In the genomic region with DNA sequence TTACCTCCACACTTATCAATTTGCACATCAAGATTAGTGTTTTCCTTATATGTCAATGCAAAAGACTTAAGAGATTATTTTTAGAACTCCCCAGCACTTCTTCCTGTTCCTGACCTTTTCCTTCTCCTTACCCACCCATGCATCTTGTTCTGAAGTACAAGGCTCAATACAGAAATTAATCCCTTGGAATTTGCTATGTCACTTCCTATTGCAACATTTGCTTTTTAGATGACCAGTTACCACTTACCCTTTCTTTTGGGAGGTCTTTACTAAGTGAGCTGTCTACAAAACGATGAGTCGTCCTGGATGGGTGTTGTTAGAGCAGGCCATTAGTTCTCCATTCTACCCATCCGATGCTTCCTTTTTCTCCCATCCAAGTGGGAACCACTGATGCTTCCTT, we compare ENCODE assay signal across 14 cellular contexts.
DNase-seq lines count a peak whose midpoint lies in the region; ATAC-seq and TF ChIP-seq lines count a peak whose summit lies in the region.
"Had no signal": no experiment of that assay in that cellular context is flagged by ENCODE, and none has a peak within 500 bp of the region (broad histone marks: within the 10 kb centered on the region; RNA-seq: fewer than 3 reads in every experiment).

No MANE protein-coding gene starts in this region.

- peaks cover 18% of the 10 kb centered on the region for H3K4me1 ChIP-seq in IMR-90 (ENCODE audit: control insufficient read depth, insufficient read depth, low read length)
- H3K4me1 ChIP-seq in Peyer's patch: no peaks in the 10 kb centered on the region
- H3K4me1 ChIP-seq in colonic mucosa: no peaks in the 10 kb centered on the region

- peak overlapping the region; percentile 80; the same call in 1 of the 2 replicates for H4K5ac ChIP-seq in IMR-90 (ENCODE audit: low read depth, low read length)

- no peak for TF ChIP-seq CTCF in AG10803 (conservative IDR thresholded peaks at IDR 0.05; ENCODE audit: low read length)
- TF ChIP-seq CTCF in IMR-90 (conservative IDR thresholded peaks at IDR 0.05; ENCODE audit: low read depth, low read length): no peak
- TF ChIP-seq CTCF in Peyer's patch (IDR thresholded peaks at IDR 0.05): no peak
- no peak for TF ChIP-seq CTCF in colonic mucosa (IDR thresholded peaks at IDR 0.05)

- TF ChIP-seq POLR2A in IMR-90 (IDR thresholded peaks at IDR 0.05; ENCODE audit: low read depth, low read length): no peak
- TF ChIP-seq POLR2A in Peyer's patch (IDR thresholded peaks at IDR 0.05): no peak

- peak overlapping the region; percentile 88; the same call in 1 of the 2 replicates for H2AK5ac ChIP-seq in IMR-90 (ENCODE audit: low read depth, low read length)

- H3K36me3 ChIP-seq in IMR-90 (ENCODE audit: control insufficient read depth, insufficient read depth, low read length) (no peaks in the 10 kb centered on the region), Peyer's patch (no peaks in the 10 kb centered on the region), colonic mucosa (no peaks in the 10 kb centered on the region)

- no peak overlapping the region for H3K14ac ChIP-seq in IMR-90 (replicated peaks; ENCODE audit: low read depth, low read length)

- peak overlapping the region; percentile 83; the same call in 1 of the 2 replicates for H2BK20ac ChIP-seq in IMR-90 (ENCODE audit: low read depth, low read length)

- H2AFZ ChIP-seq in IMR-90 (replicated peaks; ENCODE audit: low read length, poor library complexity): no peak overlapping the region

- H3K9me3 ChIP-seq in IMR-90 (ENCODE audit: control insufficient read depth, insufficient read depth, low read length) (no peaks in the 10 kb centered on the region), Peyer's patch (no peaks in the 10 kb centered on the region), colonic mucosa (no peaks in the 10 kb centered on the region)

- H3K27me3 ChIP-seq in IMR-90 (ENCODE audit: control insufficient read depth, insufficient read depth, low read length) (no peaks in the 10 kb centered on the region), Peyer's patch (no peaks in the 10 kb centered on the region), colonic mucosa (no peaks in the 10 kb centered on the region)

- H3K4me3 ChIP-seq in AG10803 (ENCODE audit: low read length): no peak overlapping the region
- no peak overlapping the region for H3K4me3 ChIP-seq in IMR-90 (ENCODE audit: insufficient read depth, low read depth, low read length)
- H3K4me3 ChIP-seq in Peyer's patch: no peak overlapping the region
- H3K4me3 ChIP-seq in colonic mucosa: no peak overlapping the region

- POLR2A ChIA-PET in IMR-90 (lab: Charles Lee; ENCODE audit: unreplicated experiment): no interaction called here

- intact Hi-C loops in IMR-90 (cut with micrococcal nuclease) (loop anchor here (2.0 to 5.0 kb wide), 3 partner anchors 20 to 121 kb away; no protein-coding TSS in a partner anchor), colonic mucosa (cut with DNase I) (no loop called here)

- peak overlapping the region; percentile 45; the same call in 1 of the 2 replicates for H3K4me2 ChIP-seq in IMR-90 (ENCODE audit: low read depth, low read length)

- TF ChIP-seq RAD21 in IMR-90 (IDR thresholded peaks at IDR 0.05; ENCODE audit: low read length): no peak

- peak overlapping the region; percentile 20 to 85 for H4K8ac ChIP-seq in IMR-90 (ENCODE audit: low read depth in 2 of 2, low read length in 2 of 2)

- H3K56ac ChIP-seq in IMR-90 (ENCODE audit: extremely low read depth, insufficient read depth, low read length): no peak overlapping the region

- no peak overlapping the region for H3K9ac ChIP-seq in IMR-90 (ENCODE audit: low read depth, low read length)
- no peak overlapping the region for H3K9ac ChIP-seq in colonic mucosa (ENCODE audit: low read depth in 2 of 2, low read length in 2 of 2)

- no TSS peak for BruUV-seq in IMR-90 (replicated peaks; lab: Mats Ljungman, UMichigan)

- H4K20me1 ChIP-seq in IMR-90 (ENCODE audit: insufficient read depth, low read length): no peaks in the 10 kb centered on the region

- peaks cover 8% of the 10 kb centered on the region for H3K9me1 ChIP-seq in IMR-90 (ENCODE audit: insufficient read depth, low read length)

- no peak overlapping the region for H2AK9ac ChIP-seq in IMR-90 (replicated peaks; ENCODE audit: low read depth, low read length, poor library complexity)

- H3K4ac ChIP-seq in IMR-90 (ENCODE audit: low read depth, low read length): peak overlapping the region; percentile 74; the same call in 1 of the 2 replicates

- WGBS in IMR-90 (ENCODE audit: extremely low coverage in 2 of 2, insufficient read length in 1 of 2), 2 experiments: no CpG with 5 or more reads among the region's 3 CpGs

- H3K27ac ChIP-seq in IMR-90 (ENCODE audit: insufficient read depth, low read length): 0 out of 2 replicates have a peak overlapping the region, but pooled peaks have one; percentile 23
- H3K27ac ChIP-seq in Peyer's patch: no peak overlapping the region
- no peak overlapping the region for H3K27ac ChIP-seq in colonic mucosa

- H2BK15ac ChIP-seq in IMR-90 (ENCODE audit: low read depth, low read length): peak overlapping the region; percentile 26; the same call in 1 of the 3 replicates

- H3K23ac ChIP-seq in IMR-90 (ENCODE audit: low read depth, low read length): peak overlapping the region; percentile 59; the same call in 1 of the 2 replicates

- DNase-seq in AG10803 (ENCODE audit: low read depth): peak; percentile 87
- peak; percentile 94 for DNase-seq in IMR-90
- DNase-seq in amniotic epithelial cell (ENCODE audit: low read depth): peak; percentile 95
- DNase-seq in kidney glomerular epithelial cell (lab: John Stamatoyannopoulos, UW): peak; percentile 50
- DNase-seq in Peyer's patch: no peak
- DNase-seq in activated CD4-positive, alpha-beta T cell treated with anti-CD3 and anti-CD28 coated beads for 48 hours: no peak
- DNase-seq in colonic mucosa: no peak
- DNase-seq: activated CD4-positive, alpha-beta T cell treated with anti-CD3 and anti-CD28 coated beads, Interleukin-2, amount 10 ng/mL, durations not matched to agents 24 days and 14 days; effector CD8-positive, alpha-beta T cell; SHP77 had no signal

- H3K79me1 ChIP-seq in IMR-90 (ENCODE audit: low read depth in 1 of 2, low read length in 2 of 2): peaks cover 21 to 44% of the 10 kb centered on the region in 2 experiments

- ATAC-seq in IMR-90 (ENCODE audit: low read depth): peak; percentile 58
- no peak for ATAC-seq in GM19395 (IDR thresholded peaks at IDR 0.05; ENCODE audit: unreplicated experiment)
- ATAC-seq: activated naive CD4-positive, alpha-beta T cell treated with anti-CD3 and anti-CD28 coated beads, Interleukin-2, amount 50 U/mL, for 72 hours; natural killer cell treated with Interleukin-12 subunit alpha and Interleukin-12 subunit beta and Interleukin-15 and Interleukin-18, amount 100 ng/mL, for 72 hours; stimulated activated memory B cell treated with anti-CD40 and anti-IgM and Interleukin-4, amounts not matched to agents 10 μg/mL and 1 μg/mL and 100 μg/mL, for 72 hours had no signal

- in situ Hi-C loops in IMR-90 (cut with MboI; ENCODE audit: low sequenced_read_pairs): no loop called here

- H4K91ac ChIP-seq in IMR-90 (ENCODE audit: insufficient read depth, low read depth, low read length): no peak overlapping the region

- peak overlapping the region; percentile 91 for H2BK5ac ChIP-seq in IMR-90 (ENCODE audit: low read depth, low read length, poor library complexity, severe bottlenecking)

- CTCF ChIA-PET in IMR-90 (lab: Yijun Ruan, JAX): no interaction called here

- dilution Hi-C loops in IMR-90 (cut with HindIII; ENCODE audit: low sequenced_read_pairs, unreplicated experiment): no loop called here

- H2BK120ac ChIP-seq in IMR-90 (ENCODE audit: low read depth, low read length): peak overlapping the region; percentile 89

- peak overlapping the region; percentile 90; the same call in 1 of the 2 replicates for H3K18ac ChIP-seq in IMR-90 (ENCODE audit: low read depth, low read length)

TF ChIP-seq in IMR-90, 13 proteins besides CTCF, POLR2A, EP300 and RAD21:
- no peak for TF ChIP-seq CHD1 (IDR thresholded peaks at IDR 0.05; ENCODE audit: low read depth, low read length)
- TF ChIP-seq CEBPB (IDR thresholded peaks at IDR 0.05; ENCODE audit: low read depth, low read length): peak; percentile 95
- no peak for TF ChIP-seq SMC3 (IDR thresholded peaks at IDR 0.05; ENCODE audit: low read depth, low read length)
- TF ChIP-seq, protein P1, sequence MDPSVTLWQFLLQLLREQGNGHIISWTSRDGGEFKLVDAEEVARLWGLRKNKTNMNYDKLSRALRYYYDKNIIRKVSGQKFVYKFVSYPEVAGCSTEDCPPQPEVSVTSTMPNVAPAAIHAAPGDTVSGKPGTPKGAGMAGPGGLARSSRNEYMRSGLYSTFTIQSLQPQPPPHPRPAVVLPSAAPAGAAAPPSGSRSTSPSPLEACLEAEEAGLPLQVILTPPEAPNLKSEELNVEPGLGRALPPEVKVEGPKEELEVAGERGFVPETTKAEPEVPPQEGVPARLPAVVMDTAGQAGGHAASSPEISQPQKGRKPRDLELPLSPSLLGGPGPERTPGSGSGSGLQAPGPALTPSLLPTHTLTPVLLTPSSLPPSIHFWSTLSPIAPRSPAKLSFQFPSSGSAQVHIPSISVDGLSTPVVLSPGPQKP (IDR thresholded peaks at IDR 0.05; ENCODE audit: borderline replicate concordance, low read depth, low read length): no peak
- peak; percentile 86 for TF ChIP-seq FOS (IDR thresholded peaks at IDR 0.05; ENCODE audit: low read depth, low read length)
- TF ChIP-seq, protein P2, sequence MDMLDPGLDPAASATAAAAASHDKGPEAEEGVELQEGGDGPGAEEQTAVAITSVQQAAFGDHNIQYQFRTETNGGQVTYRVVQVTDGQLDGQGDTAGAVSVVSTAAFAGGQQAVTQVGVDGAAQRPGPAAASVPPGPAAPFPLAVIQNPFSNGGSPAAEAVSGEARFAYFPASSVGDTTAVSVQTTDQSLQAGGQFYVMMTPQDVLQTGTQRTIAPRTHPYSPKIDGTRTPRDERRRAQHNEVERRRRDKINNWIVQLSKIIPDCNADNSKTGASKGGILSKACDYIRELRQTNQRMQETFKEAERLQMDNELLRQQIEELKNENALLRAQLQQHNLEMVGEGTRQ (IDR thresholded peaks at IDR 0.05; ENCODE audit: low read depth, low read length): no peak
- TF ChIP-seq RFX5 (IDR thresholded peaks at IDR 0.05; ENCODE audit: low read depth, low read length): no peak
- peak; percentile 61 for TF ChIP-seq MAFK (IDR thresholded peaks at IDR 0.05; ENCODE audit: low read depth, low read length)
- peak; percentile 94 for TF ChIP-seq NFE2L2 (IDR thresholded peaks at IDR 0.05; ENCODE audit: low read depth, low read length)
- TF ChIP-seq MAZ (IDR thresholded peaks at IDR 0.05; ENCODE audit: borderline replicate concordance, low read depth, low read length): no peak
- peak; percentile 35; the same call in 1 of the 2 replicates for TF ChIP-seq BHLHE40 (IDR thresholded peaks at IDR 0.05; ENCODE audit: low read depth, low read length)
- no peak for TF ChIP-seq MXI1 (IDR thresholded peaks at IDR 0.05; ENCODE audit: borderline replicate concordance, low read depth, low read length)
- no peak for TF ChIP-seq RCOR1 (IDR thresholded peaks at IDR 0.05; ENCODE audit: insufficient replicate concordance, low read length)

Comparison
In these comparisons a context has a peak if more than half of its experiments do, and no peak if none do; other contexts are left out.
1. DNase-seq: peak in AG10803 (single experiment), IMR-90 (single experiment), amniotic epithelial cell (single experiment) and kidney glomerular epithelial cell (single experiment); none in Peyer's patch (0 of 3), activated CD4-positive, alpha-beta T cell treated with anti-CD3 and anti-CD28 coated beads for 48 hours (single experiment) and colonic mucosa (single experiment).